In the genomic region with DNA sequence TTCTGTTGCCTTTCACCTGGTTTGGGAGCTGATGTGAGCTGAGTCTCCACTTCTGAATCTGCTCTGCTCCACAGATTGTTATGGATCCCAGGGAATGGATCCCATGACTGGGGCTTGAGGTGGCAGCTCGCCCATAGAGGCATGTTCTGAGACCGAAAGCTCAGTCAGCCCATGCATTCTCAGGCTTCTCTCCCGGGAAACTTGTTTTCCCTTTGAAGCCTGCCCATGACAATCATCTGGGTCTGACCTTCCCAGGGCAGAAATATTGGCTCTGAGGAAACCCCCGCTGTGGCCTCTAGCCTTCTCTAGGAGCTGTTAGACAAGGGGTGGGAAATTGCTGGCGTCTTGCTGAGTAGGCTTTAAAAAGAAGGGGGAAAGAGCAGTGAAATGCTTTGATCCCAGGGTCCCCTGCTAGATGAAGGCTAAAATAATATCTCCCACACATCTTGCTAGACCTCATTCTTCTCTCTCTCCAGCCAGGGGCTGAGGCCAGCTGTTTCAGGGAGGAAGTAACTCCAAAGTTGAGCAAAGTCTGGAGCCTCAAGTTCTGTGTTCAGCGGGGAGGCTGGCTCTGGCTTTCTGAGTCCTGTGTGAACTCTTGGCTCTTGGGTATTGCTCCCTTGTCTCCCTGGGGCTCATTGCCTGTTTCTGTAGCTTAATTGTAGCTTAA, we compare ENCODE assay signal across 9 cellular contexts. TPM values are rescaled to one million over a fixed set of nuclear protein-coding genes. Genes with fewer than 3 reads are reported as not detected.
DNase-seq lines count a peak whose midpoint lies in the region; ATAC-seq and TF ChIP-seq lines count a peak whose summit lies in the region.
"Had no signal": no experiment of that assay in that cellular context is flagged by ENCODE, and none has a peak within 500 bp of the region (broad histone marks: within the 10 kb centered on the region; RNA-seq: fewer than 3 reads in every experiment).

No MANE protein-coding gene starts in this region.

- H3K36me3 ChIP-seq in H7 (replicated peaks; ENCODE audit: control insufficient read depth, insufficient read depth, low read length) (no peaks in the 10 kb centered on the region), cardiac muscle cell (no peaks in the 10 kb centered on the region), sigmoid colon (no peaks in the 10 kb centered on the region)

- H3K36me3 Mint-ChIP-seq in T-helper 17 cell (ENCODE audit: low read depth): peaks cover 3% of the 10 kb centered on the region

- H3K27me3 Mint-ChIP-seq in T-helper 17 cell: no peaks in the 10 kb centered on the region

- H3K4me1 ChIP-seq in cardiac muscle cell (ENCODE audit: low read depth) (peaks cover 25% of the 10 kb centered on the region), sigmoid colon (peaks cover 0 to 10% (median 7%) of the 10 kb centered on the region in 4 donors)

- H3K9me3 ChIP-seq in T-helper 17 cell (ENCODE audit: control insufficient read depth, low read length, poor library complexity, severe bottlenecking) (no peaks in the 10 kb centered on the region), cardiac muscle cell (ENCODE audit: low read depth) (no peaks in the 10 kb centered on the region), sigmoid colon (no peaks in the 10 kb centered on the region)

- intact Hi-C loops in sigmoid colon (cut with DNase I): no loop called here

- H3K27ac Mint-ChIP-seq in T-helper 17 cell: peak overlapping the region; percentile 97

- TF ChIP-seq POLR2A in sigmoid colon (IDR thresholded peaks at IDR 0.05): no peak

- peak overlapping the region; percentile 94 for H3K4me3 Mint-ChIP-seq in T-helper 17 cell

- no peak for TF ChIP-seq EP300 in sigmoid colon (IDR thresholded peaks at IDR 0.05)

- WGBS in sigmoid colon, 2 donors: 65 to 79% methylated on average over 6 of the region's 6 CpGs

- H3K27me3 ChIP-seq in H7 (ENCODE audit: control insufficient read depth, insufficient read depth, low read length): peaks cover 8% of the 10 kb centered on the region
- H3K27me3 ChIP-seq in cardiac muscle cell: no peaks in the 10 kb centered on the region
- no peaks in the 10 kb centered on the region for H3K27me3 ChIP-seq in sigmoid colon

- peak; percentile 60 for DNase-seq in H7
- DNase-seq in T-helper 17 cell: no peak
- DNase-seq in cardiac muscle cell (ENCODE audit: low read depth in 1 of 2, low spot score in 1 of 2): no peak
- no peak for DNase-seq in sigmoid colon
- DNase-seq in NCI-H524 treated with DMSO at 0.1 percent for 48 hours (lab: John Stamatoyannopoulos, UW): no peak
- DNase-seq in mucosa of gallbladder (ENCODE audit: low spot score): no peak

- H3K4me1 Mint-ChIP-seq in T-helper 17 cell: peaks cover 28% of the 10 kb centered on the region

- ATAC-seq in T-helper 17 cell: no peak
- no peak for ATAC-seq in HG02840 (IDR thresholded peaks at IDR 0.05; ENCODE audit: low FRiP score, unreplicated experiment)
- ATAC-seq in GM18867 (IDR thresholded peaks at IDR 0.05; ENCODE audit: unreplicated experiment): no peak

- H3K27ac ChIP-seq in cardiac muscle cell (peak overlapping the region; percentile 58), sigmoid colon (peak overlapping the region; percentile 15 to 71 (median 51))
- H3K27ac ChIP-seq: SK-N-MC had no signal

- TF ChIP-seq CTCF in cardiac muscle cell (IDR thresholded peaks at IDR 0.05; ENCODE audit: low read depth, low read length) (no peak), sigmoid colon (IDR thresholded peaks at IDR 0.05) (no peak)

- H3K4me3 ChIP-seq in H7 (ENCODE audit: insufficient read depth, low read depth, low read length) (no peak overlapping the region), cardiac muscle cell (no peak overlapping the region), sigmoid colon (peak overlapping the region in 2 of 4 donors; percentile 28)
- H3K4me3 ChIP-seq: SK-N-MC had no signal

RNA-seq across cellular contexts. Expression of a gene that starts 2.0 kb away (rescaled TPM):
- total RNA-seq in H7 (2014; rRNA removed; shearing (Covaris generic)): 17.7 and 33.0 TPM in 2 replicates
- 100 to 1,000 TPM in 1 of 2 donors, 10 to 100 TPM in 1; 82.3 to 104 TPM for total RNA-seq in T-helper 17 cell
- 8.3 and 15.7 TPM in 2 replicates for total RNA-seq in cardiac muscle cell
- polyA plus RNA-seq in cardiac muscle cell: 39.4 and 60.9 TPM in 2 replicates
- 10 to 100 TPM in 2 of 4 donors, 1 to 10 TPM in 2; 1.9 to 33.3 (median 13.2) TPM for total RNA-seq in sigmoid colon
- 100 to 1,000 TPM; 441 to 941 (median 696) TPM for polyA plus RNA-seq in sigmoid colon
- total RNA-seq in mucosa of gallbladder: 178 TPM

RNA-seq across cellular contexts. Expression of a gene that starts 4.8 kb away (rescaled TPM):
- 1.00 and 1.4 TPM in 2 replicates for total RNA-seq in H7 (2014; rRNA removed; shearing (Covaris generic))
- total RNA-seq in T-helper 17 cell (10 to 100 TPM; 38.2 to 39.5 TPM), cardiac muscle cell (6.7 and 7.7 TPM in 2 replicates), sigmoid colon (10 to 100 TPM; 51.2 to 97.5 (median 69.6) TPM), mucosa of gallbladder (48.8 TPM)
- polyA plus RNA-seq in cardiac muscle cell (19.1 and 28.1 TPM in 2 replicates), sigmoid colon (10 to 100 TPM; 51.8 to 93.7 (median 68.0) TPM)

RNA-seq across cellular contexts. Expression of a gene that starts 16.1 kb away (rescaled TPM):
- total RNA-seq in H7 (2014; rRNA removed; shearing (Covaris generic)): 159 and 201 TPM in 2 replicates
- 10 to 100 TPM; 42.8 to 43.3 TPM for total RNA-seq in T-helper 17 cell
- total RNA-seq in cardiac muscle cell: 152 and 241 TPM in 2 replicates
- 276 and 328 TPM in 2 replicates for polyA plus RNA-seq in cardiac muscle cell
- total RNA-seq in sigmoid colon: 100 to 1,000 TPM; 124 to 175 (median 141) TPM
- polyA plus RNA-seq in sigmoid colon: 100 to 1,000 TPM; 165 to 190 (median 179) TPM
- total RNA-seq in mucosa of gallbladder: 94.1 TPM

RNA-seq across cellular contexts. Expression of a gene that starts 18.1 kb away (rescaled TPM):
- 23.3 and 33.0 TPM in 2 replicates for total RNA-seq in H7 (2014; rRNA removed; shearing (Covaris generic))
- total RNA-seq in T-helper 17 cell: 10 to 100 TPM; 15.6 to 17.8 TPM
- 18.6 and 24.3 TPM in 2 replicates for total RNA-seq in cardiac muscle cell
- polyA plus RNA-seq in cardiac muscle cell: 32.0 and 33.5 TPM in 2 replicates
- 10 to 100 TPM; 14.9 to 25.3 (median 24.7) TPM for total RNA-seq in sigmoid colon
- 10 to 100 TPM in 2 of 3 donors, 1 to 10 TPM in 1; 3.6 to 22.8 (median 11.1) TPM for polyA plus RNA-seq in sigmoid colon
- 77.4 TPM for total RNA-seq in mucosa of gallbladder

RNA-seq across cellular contexts. Expression of a gene that starts 23.1 kb away (rescaled TPM):
- 15.7 and 17.9 TPM in 2 replicates for total RNA-seq in H7 (2014; rRNA removed; shearing (Covaris generic))
- total RNA-seq in T-helper 17 cell: 1 to 10 TPM; 6.4 to 7.7 TPM
- total RNA-seq in cardiac muscle cell: 14.2 and 18.9 TPM in 2 replicates
- 31.8 and 34.0 TPM in 2 replicates for polyA plus RNA-seq in cardiac muscle cell
- 10 to 100 TPM; 18.4 to 29.9 (median 22.1) TPM for total RNA-seq in sigmoid colon
- 10 to 100 TPM in 2 of 3 donors, 1 to 10 TPM in 1; 7.4 to 12.0 (median 11.6) TPM for polyA plus RNA-seq in sigmoid colon
- total RNA-seq in mucosa of gallbladder: 31.9 TPM
